ENCODE assay signal across 8 cellular contexts in genomic region chr2:14634885-14635871, GRCh38. TPM values are rescaled to one million over a fixed set of nuclear protein-coding genes. Genes with fewer than 3 reads are reported as not detected.
DNase-seq lines count a peak whose midpoint lies in the region; ATAC-seq and TF ChIP-seq lines count a peak whose summit lies in the region.

No MANE protein-coding gene starts in this region.

- no peaks in the 10 kb centered on the region for H3K36me3 ChIP-seq in right atrium auricular region
- H3K36me3 ChIP-seq in MM.1S (replicated peaks; ENCODE audit: insufficient read depth, low read length) = no peaks in the 10 kb centered on the region

- peaks cover 0 to 9% of the 10 kb centered on the region in 2 donors for H3K27me3 ChIP-seq in right atrium auricular region
- H3K27me3 ChIP-seq in MM.1S (replicated peaks; ENCODE audit: insufficient read depth, low read length) = no peaks in the 10 kb centered on the region

- no peaks in the 10 kb centered on the region for H4K20me1 ChIP-seq in MM.1S (ENCODE audit: insufficient read depth, low read length)

- TF ChIP-seq CTCF in right atrium auricular region (IDR thresholded peaks at IDR 0.05) = peak in 1 of 2 donors; percentile 38
- no peak for TF ChIP-seq CTCF in progenitor cell of endocrine pancreas (IDR thresholded peaks at IDR 0.05; ENCODE audit: unreplicated experiment)
- TF ChIP-seq CTCF in MM.1S (IDR thresholded peaks at IDR 0.05; ENCODE audit: low read length) = no peak

- no peaks in the 10 kb centered on the region for H3F3A ChIP-seq in MM.1S (ENCODE audit: insufficient read depth, low read length)

- peak overlapping the region; percentile 100 for H3K4me3 Mint-ChIP-seq in progenitor cell of endocrine pancreas (ENCODE audit: low read depth)
- no peak overlapping the region for H3K4me3 Mint-ChIP-seq in stimulated activated naive B cell treated with anti-CD40 and anti-IgM and Interleukin-4, amounts not matched to agents 10 μg/mL and 1 μg/mL and 100 μg/mL, for 72 hours

- peak; percentile 10 for DNase-seq in ELF-1 (ENCODE audit: low read depth, low spot score)
- DNase-seq in NCI-H146 treated with DMSO at 0.1 percent for 48 hours (lab: John Stamatoyannopoulos, UW; ENCODE audit: unreplicated experiment) = peak; percentile 61
- peak in 49 of 56 donors; percentile 9 to 77 (median 48) for DNase-seq in amygdala (lab: John Stamatoyannopoulos, UW)
- DNase-seq in right atrium auricular region (ENCODE audit: low spot score) = peak; percentile 64
- peak; percentile 63 for DNase-seq in progenitor cell of endocrine pancreas (ENCODE audit: low spot score, unreplicated experiment)
- no peak for DNase-seq in stimulated activated naive B cell treated with anti-CD40 and anti-IgM and Interleukin-4, amounts not matched to agents 10 μg/mL and 1 μg/mL and 100 μg/mL, for 72 hours
- no peak for DNase-seq in MM.1S

- H3K4me1 ChIP-seq in right atrium auricular region = peaks cover 0 to 42% of the 10 kb centered on the region in 2 donors
- no peaks in the 10 kb centered on the region for H3K4me1 ChIP-seq in MM.1S (ENCODE audit: low read length)

- H3K4me1 Mint-ChIP-seq in progenitor cell of endocrine pancreas (ENCODE audit: low read depth) = peaks cover 34% of the 10 kb centered on the region
- peaks cover 2 to 5% of the 10 kb centered on the region in 2 donors for H3K4me1 Mint-ChIP-seq in stimulated activated naive B cell treated with anti-CD40 and anti-IgM and Interleukin-4, amounts not matched to agents 10 μg/mL and 1 μg/mL and 100 μg/mL, for 72 hours

- no peak overlapping the region for H3K4me2 ChIP-seq in MM.1S (ENCODE audit: low read depth, low read length)

- peaks cover 25% of the 10 kb centered on the region for H3K36me3 Mint-ChIP-seq in progenitor cell of endocrine pancreas (ENCODE audit: insufficient read depth)
- no peaks in the 10 kb centered on the region for H3K36me3 Mint-ChIP-seq in stimulated activated naive B cell treated with anti-CD40 and anti-IgM and Interleukin-4, amounts not matched to agents 10 μg/mL and 1 μg/mL and 100 μg/mL, for 72 hours

- H2AFZ ChIP-seq in MM.1S (ENCODE audit: low read length) = no peak overlapping the region

- H3K27ac Mint-ChIP-seq in progenitor cell of endocrine pancreas = peak overlapping the region; percentile 95
- no peak overlapping the region for H3K27ac Mint-ChIP-seq in stimulated activated naive B cell treated with anti-CD40 and anti-IgM and Interleukin-4, amounts not matched to agents 10 μg/mL and 1 μg/mL and 100 μg/mL, for 72 hours

- H3K9ac ChIP-seq in MM.1S (ENCODE audit: low read length) = no peak overlapping the region

- no peaks in the 10 kb centered on the region for H3K9me3 Mint-ChIP-seq in progenitor cell of endocrine pancreas (ENCODE audit: low read depth)
- no peaks in the 10 kb centered on the region for H3K9me3 Mint-ChIP-seq in stimulated activated naive B cell treated with anti-CD40 and anti-IgM and Interleukin-4, amounts not matched to agents 10 μg/mL and 1 μg/mL and 100 μg/mL, for 72 hours

- H3K9me3 ChIP-seq in right atrium auricular region (no peaks in the 10 kb centered on the region), MM.1S (replicated peaks; ENCODE audit: insufficient read depth, low read length) (no peaks in the 10 kb centered on the region)

- no peaks in the 10 kb centered on the region for H3K79me2 ChIP-seq in MM.1S (ENCODE audit: low read length)

- H3K4me3 ChIP-seq in right atrium auricular region (peak overlapping the region; percentile 18 to 54), MM.1S (ENCODE audit: low read length) (no peak overlapping the region)

- H3K27me3 Mint-ChIP-seq in progenitor cell of endocrine pancreas = no peaks in the 10 kb centered on the region
- H3K27me3 Mint-ChIP-seq in stimulated activated naive B cell treated with anti-CD40 and anti-IgM and Interleukin-4, amounts not matched to agents 10 μg/mL and 1 μg/mL and 100 μg/mL, for 72 hours = peaks cover 43 to 64% of the 10 kb centered on the region in 2 donors

- no peak for ATAC-seq in HG02763 (IDR thresholded peaks at IDR 0.05; ENCODE audit: unreplicated experiment)
- no peak for ATAC-seq in stimulated activated naive B cell treated with anti-CD40 and anti-IgM and Interleukin-4, amounts not matched to agents 10 μg/mL and 1 μg/mL and 100 μg/mL, for 72 hours (replicated peaks)

- H3K27ac ChIP-seq in right atrium auricular region (peak overlapping the region; percentile 48 to 71), MM.1S (ENCODE audit: low read length) (no peak overlapping the region)

- no peaks in the 10 kb centered on the region for H3K9me2 ChIP-seq in MM.1S (replicated peaks; ENCODE audit: insufficient read depth, low read length)

RNA-seq across cellular contexts. Expression of gene LRATD1, which starts 2.7 kb away (rescaled TPM):
- total RNA-seq in right atrium auricular region = 10 to 100 TPM in 1 of 2 donors, 1 to 10 TPM in 1; 3.1 to 10.5 TPM
- 148 and 177 TPM in 2 replicates for total RNA-seq in progenitor cell of endocrine pancreas

Comparison
In these comparisons a context has a peak if more than half of its experiments do, and no peak if none do; other contexts are left out.
1. DNase-seq: peak in ELF-1 (single experiment), NCI-H146 treated with DMSO at 0.1 percent for 48 hours (single experiment), amygdala (49 of 56), right atrium auricular region (single experiment) and progenitor cell of endocrine pancreas (single experiment); none in stimulated activated naive B cell treated with anti-CD40 and anti-IgM and Interleukin-4, amounts not matched to agents 10 μg/mL and 1 μg/mL and 100 μg/mL, for 72 hours (single experiment) and MM.1S (single experiment).
2. RNA of gene LRATD1, which starts 2.7 kb away (total RNA-seq): 148 to 177 TPM in progenitor cell of endocrine pancreas; 3.1 to 10.5 TPM in right atrium auricular region; every median in the first group is over 10 times any median in the second.